In the genomic region with DNA sequence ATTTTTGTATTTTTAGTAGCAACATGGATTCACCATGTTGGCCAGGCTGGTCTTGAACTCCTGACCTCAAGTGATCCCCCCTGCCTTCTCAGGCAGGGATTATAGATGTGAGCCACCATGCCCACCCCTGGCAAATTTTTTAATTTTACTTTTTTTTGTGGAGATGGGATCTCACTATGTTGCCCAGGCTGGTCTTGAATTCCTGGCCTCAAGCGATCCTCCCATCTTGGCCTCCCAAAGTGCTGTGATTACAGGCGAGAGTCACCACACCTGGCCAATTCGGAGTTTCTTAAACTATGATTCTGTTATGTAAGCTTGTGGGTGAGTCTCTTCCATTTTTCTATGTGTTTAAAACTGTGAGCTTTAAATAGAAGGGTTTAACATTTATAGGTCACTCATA, we compare ENCODE assay signal across 17 cellular contexts. TPM values are rescaled to one million over a fixed set of nuclear protein-coding genes. Genes with fewer than 3 reads are reported as not detected.
DNase-seq lines count a peak whose midpoint lies in the region; ATAC-seq and TF ChIP-seq lines count a peak whose summit lies in the region.
"Had no signal": no experiment of that assay in that cellular context is flagged by ENCODE, and none has a peak within 500 bp of the region (broad histone marks: within the 10 kb centered on the region; RNA-seq: fewer than 3 reads in every experiment).

No MANE protein-coding gene starts in this region.

- H3K9ac ChIP-seq in Karpas-422 (ENCODE audit: low read length) = no peak overlapping the region
- no peak overlapping the region for H3K9ac ChIP-seq in endodermal cell (ENCODE audit: extremely low read depth, low read length, poor library complexity, severe bottlenecking)
- H3K9ac ChIP-seq: BLaER1 had no signal

- DNase-seq in Karpas-422 (no peak), endodermal cell (peak; percentile 5), NCI-H2196 treated with DMSO at 0.1 percent for 48 hours (lab: John Stamatoyannopoulos, UW; ENCODE audit: unreplicated experiment) (no peak)
- DNase-seq: 8988T; ACHN; BE2C; C1 segment of cervical spinal cord; Caco-2; Calu3; CD4-positive, alpha-beta T cell; CD8-positive, alpha-beta T cell; DMS79 treated with DMSO at 0.1 percent for 48 hours; GF-D8 had no signal

- H3K36me3 ChIP-seq in HEK293 (ENCODE audit: control insufficient read depth in 2 of 2, insufficient read depth in 1 of 2, low read length in 2 of 2) (peaks cover 10 to 13% of the 10 kb centered on the region in 2 experiments), Karpas-422 (ENCODE audit: insufficient read depth, low read length) (peaks cover 32% of the 10 kb centered on the region), endodermal cell (ENCODE audit: control insufficient read depth, insufficient read depth, low read length) (peaks cover 23% of the 10 kb centered on the region)
- H3K36me3 ChIP-seq: BE2C had no signal

- no peaks in the 10 kb centered on the region for H3K9me2 ChIP-seq in Karpas-422 (replicated peaks; ENCODE audit: insufficient read depth, low read length)

- no peaks in the 10 kb centered on the region for H3K4me1 Mint-ChIP-seq in endodermal cell

- no peak overlapping the region for H2AFZ ChIP-seq in Karpas-422 (ENCODE audit: low read length)

- no peaks in the 10 kb centered on the region for H3K27me3 ChIP-seq in Karpas-422 (ENCODE audit: low read length)
- no peaks in the 10 kb centered on the region for H3K27me3 ChIP-seq in endodermal cell (ENCODE audit: control insufficient read depth, insufficient read depth, low read length, poor library complexity, severe bottlenecking)
- H3K27me3 ChIP-seq: BE2C, BLaER1 had no signal

- no peaks in the 10 kb centered on the region for H3K27me3 Mint-ChIP-seq in endodermal cell (ENCODE audit: insufficient read depth)
- H3K27me3 Mint-ChIP-seq: CD4-positive, alpha-beta T cell had no signal

- CTCF ChIA-PET in HEK293 (lab: Yijun Ruan, JAX) = interaction anchor here (3.0 kb wide), 1 partner anchor 15 kb away, joined by 17 read pairs; no protein-coding TSS in a partner anchor

- ATAC-seq in GM18870 (IDR thresholded peaks at IDR 0.05; ENCODE audit: unreplicated experiment) (no peak), HG03439 (IDR thresholded peaks at IDR 0.05; ENCODE audit: unreplicated experiment) (no peak)
- ATAC-seq: CD8-positive, alpha-beta T cell had no signal

- no peak overlapping the region for H3K27ac Mint-ChIP-seq in endodermal cell
- H3K27ac Mint-ChIP-seq: CD4-positive, alpha-beta T cell; CD8-positive, alpha-beta T cell had no signal

- no peaks in the 10 kb centered on the region for H4K20me1 ChIP-seq in Karpas-422 (ENCODE audit: insufficient read depth, low read depth, low read length)
- H4K20me1 ChIP-seq: BLaER1 had no signal

- POLR2A ChIA-PET in HEK293 (lab: Yijun Ruan, JAX) = no interaction called here

- H3K9me3 ChIP-seq in HEK293 (ENCODE audit: control insufficient read depth, insufficient read depth, low read depth, low read length) (no peaks in the 10 kb centered on the region), Karpas-422 (ENCODE audit: low read length) (no peaks in the 10 kb centered on the region), endodermal cell (ENCODE audit: control insufficient read depth, low read length) (no peaks in the 10 kb centered on the region)
- H3K9me3 ChIP-seq: BE2C, BLaER1, Caco-2 had no signal

- H3K79me2 ChIP-seq in Karpas-422 (ENCODE audit: low read length) = peaks cover 24% of the 10 kb centered on the region

- H3K4me1 ChIP-seq in HEK293 (ENCODE audit: control insufficient read depth, insufficient read depth, low read length) = no peaks in the 10 kb centered on the region
- peaks cover 74% of the 10 kb centered on the region for H3K4me1 ChIP-seq in Karpas-422 (ENCODE audit: low read length)
- no peaks in the 10 kb centered on the region for H3K4me1 ChIP-seq in endodermal cell (ENCODE audit: control insufficient read depth, insufficient read depth, low read length)
- H3K4me1 ChIP-seq: BLaER1, Caco-2 had no signal

- H3K9me3 Mint-ChIP-seq in endodermal cell = no peaks in the 10 kb centered on the region
- H3K9me3 Mint-ChIP-seq: CD4-positive, alpha-beta T cell; CD8-positive, alpha-beta T cell had no signal

- H3K4me3 Mint-ChIP-seq in endodermal cell = no peak overlapping the region
- H3K4me3 Mint-ChIP-seq: CD4-positive, alpha-beta T cell; CD8-positive, alpha-beta T cell had no signal

- TF ChIP-seq CTCF in HEK293 (tag by site-specific recombination; IDR thresholded peaks at IDR 0.05) (no peak), endodermal cell (conservative IDR thresholded peaks at IDR 0.05) (no peak)

- 93 to 100% methylated on average over 1 to 3 of the region's 3 CpGs for WGBS in endodermal cell (ENCODE audit: insufficient coverage in 1 of 2, insufficient read length in 1 of 2), 2 experiments

- peaks cover 24% of the 10 kb centered on the region for H3K36me3 Mint-ChIP-seq in endodermal cell (ENCODE audit: low read depth)

- H3K4me3 ChIP-seq in HEK293 (ENCODE audit: low read depth, low read length) = no peak overlapping the region
- H3K4me3 ChIP-seq in Karpas-422 (ENCODE audit: low read length) = no peak overlapping the region
- no peak overlapping the region for H3K4me3 ChIP-seq in endodermal cell (ENCODE audit: low read length)
- H3K4me3 ChIP-seq: BLaER1 had no signal

- no peak overlapping the region for H3K4me2 ChIP-seq in Karpas-422 (ENCODE audit: low read depth, low read length, poor library complexity, severe bottlenecking)
- H3K4me2 ChIP-seq: BLaER1 had no signal

- H3K27ac ChIP-seq in HEK293 (ENCODE audit: extremely low read depth, low read depth, low read length) = no peak overlapping the region
- H3K27ac ChIP-seq in Karpas-422 (ENCODE audit: low read length) = peak overlapping the region; percentile 97
- H3K27ac ChIP-seq in endodermal cell (ENCODE audit: low read depth, low read length) = no peak overlapping the region
- H3K27ac ChIP-seq: BLaER1 had no signal

TF ChIP-seq in HEK293, 187 proteins besides CTCF, POLR2A, EP300 and RAD21:
- TF ChIP-seq ZSCAN23 (tag by site-specific recombination; IDR thresholded peaks at IDR 0.05) = no peak
- TF ChIP-seq ZNF121 (tag by site-specific recombination; IDR thresholded peaks at IDR 0.05) = peak; percentile 63; the same call in 1 of the 2 replicates
- no peak for TF ChIP-seq ZSCAN16 (tag by site-specific recombination; IDR thresholded peaks at IDR 0.05)

RNA-seq across cellular contexts. Expression of a gene that starts 27.6 kb away (rescaled TPM):
- total RNA-seq in Karpas-422 (2014; rRNA removed; shearing (Covaris generic); ENCODE audit: low replicate concordance) = 10.4 and 14.4 TPM in 2 replicates
- total RNA-seq in endodermal cell = 10 to 100 TPM in 1 of 2 donors, 1 to 10 TPM in 1; 9.1 to 12.6 TPM
- 6.2 TPM for polyA plus RNA-seq in endodermal cell (2013, experiment 1 of 2)
- polyA plus RNA-seq in endodermal cell (2013, experiment 2 of 2) = 4.1 TPM

RNA-seq across cellular contexts. Expression of a gene that starts 35.2 kb away (rescaled TPM):
- not detected in 2 replicates for total RNA-seq in Karpas-422 (2014; rRNA removed; shearing (Covaris generic); ENCODE audit: low replicate concordance)
- total RNA-seq in endodermal cell = under 1 TPM; 0.64 to 0.68 TPM
- polyA plus RNA-seq in endodermal cell (2013, experiment 1 of 2) = 0.21 TPM
- polyA plus RNA-seq in endodermal cell (2013, experiment 2 of 2) = not detected

RNA-seq across cellular contexts. Expression of a gene that starts 58.3 kb away (rescaled TPM):
- total RNA-seq in Karpas-422 (2014; rRNA removed; shearing (Covaris generic); ENCODE audit: low replicate concordance) = 52.2 and 90.3 TPM in 2 replicates
- 10 to 100 TPM; 34.0 to 37.0 TPM for total RNA-seq in endodermal cell
- polyA plus RNA-seq in endodermal cell (2013, experiment 1 of 2) = 30.0 TPM
- polyA plus RNA-seq in endodermal cell (2013, experiment 2 of 2) = 31.1 TPM
